2 cellular contexts compared by ENCODE assay signal in the genomic region with DNA sequence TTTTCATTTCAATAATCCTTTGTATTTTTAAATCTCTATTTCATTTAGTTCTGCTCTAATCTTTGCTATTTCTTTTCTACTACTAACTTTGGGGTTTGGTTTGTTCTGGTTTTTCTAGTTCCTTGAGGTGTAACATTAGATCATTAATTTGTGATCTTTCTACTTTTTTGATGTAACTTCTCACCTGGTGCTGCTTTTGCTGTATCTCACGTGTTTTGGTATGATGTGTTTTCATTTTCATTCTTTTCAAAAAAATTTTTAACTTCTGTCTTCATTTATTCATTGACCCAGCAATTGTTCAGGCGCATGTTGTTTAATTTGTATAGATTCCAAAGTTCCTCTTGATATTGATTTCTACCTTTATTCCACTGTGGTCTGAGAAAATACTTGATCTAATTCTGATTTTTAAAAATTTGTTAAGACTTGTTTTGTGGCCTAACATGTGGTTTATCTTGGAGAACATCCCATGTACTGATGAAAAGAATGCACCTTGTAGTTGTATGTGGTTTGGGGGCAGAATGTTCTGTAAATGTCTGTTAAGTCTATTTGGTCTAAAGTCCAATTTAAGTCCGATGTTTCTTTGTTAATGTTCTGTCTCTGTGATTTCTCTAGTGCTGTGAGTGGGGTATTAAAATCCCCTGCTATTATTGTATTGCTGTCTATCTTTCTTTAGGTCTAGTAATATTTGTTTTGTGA.
TF ChIP-seq lines count a peak whose summit lies in the region.

No MANE protein-coding gene starts in this region.

TF ChIP-seq in liver, 16 proteins besides CTCF, POLR2A, EP300 and RAD21:
- TF ChIP-seq HNF4A (conservative IDR thresholded peaks at IDR 0.05) = peak; percentile 73 to 88
- TF ChIP-seq, protein P1, sequence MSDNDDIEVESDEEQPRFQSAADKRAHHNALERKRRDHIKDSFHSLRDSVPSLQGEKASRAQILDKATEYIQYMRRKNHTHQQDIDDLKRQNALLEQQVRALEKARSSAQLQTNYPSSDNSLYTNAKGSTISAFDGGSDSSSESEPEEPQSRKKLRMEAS (IDR thresholded peaks at IDR 0.05) = no peak
- peak; percentile 83 for TF ChIP-seq SP1 (IDR thresholded peaks at IDR 0.05)
- TF ChIP-seq FOXA2 (IDR thresholded peaks at IDR 0.05) = no peak
- TF ChIP-seq, protein P2, sequence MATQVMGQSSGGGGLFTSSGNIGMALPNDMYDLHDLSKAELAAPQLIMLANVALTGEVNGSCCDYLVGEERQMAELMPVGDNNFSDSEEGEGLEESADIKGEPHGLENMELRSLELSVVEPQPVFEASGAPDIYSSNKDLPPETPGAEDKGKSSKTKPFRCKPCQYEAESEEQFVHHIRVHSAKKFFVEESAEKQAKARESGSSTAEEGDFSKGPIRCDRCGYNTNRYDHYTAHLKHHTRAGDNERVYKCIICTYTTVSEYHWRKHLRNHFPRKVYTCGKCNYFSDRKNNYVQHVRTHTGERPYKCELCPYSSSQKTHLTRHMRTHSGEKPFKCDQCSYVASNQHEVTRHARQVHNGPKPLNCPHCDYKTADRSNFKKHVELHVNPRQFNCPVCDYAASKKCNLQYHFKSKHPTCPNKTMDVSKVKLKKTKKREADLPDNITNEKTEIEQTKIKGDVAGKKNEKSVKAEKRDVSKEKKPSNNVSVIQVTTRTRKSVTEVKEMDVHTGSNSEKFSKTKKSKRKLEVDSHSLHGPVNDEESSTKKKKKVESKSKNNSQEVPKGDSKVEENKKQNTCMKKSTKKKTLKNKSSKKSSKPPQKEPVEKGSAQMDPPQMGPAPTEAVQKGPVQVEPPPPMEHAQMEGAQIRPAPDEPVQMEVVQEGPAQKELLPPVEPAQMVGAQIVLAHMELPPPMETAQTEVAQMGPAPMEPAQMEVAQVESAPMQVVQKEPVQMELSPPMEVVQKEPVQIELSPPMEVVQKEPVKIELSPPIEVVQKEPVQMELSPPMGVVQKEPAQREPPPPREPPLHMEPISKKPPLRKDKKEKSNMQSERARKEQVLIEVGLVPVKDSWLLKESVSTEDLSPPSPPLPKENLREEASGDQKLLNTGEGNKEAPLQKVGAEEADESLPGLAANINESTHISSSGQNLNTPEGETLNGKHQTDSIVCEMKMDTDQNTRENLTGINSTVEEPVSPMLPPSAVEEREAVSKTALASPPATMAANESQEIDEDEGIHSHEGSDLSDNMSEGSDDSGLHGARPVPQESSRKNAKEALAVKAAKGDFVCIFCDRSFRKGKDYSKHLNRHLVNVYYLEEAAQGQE (IDR thresholded peaks at IDR 0.05) = no peak
- no peak for TF ChIP-seq RXRA (IDR thresholded peaks at IDR 0.05)
- TF ChIP-seq NR2F2 (IDR thresholded peaks at IDR 0.05) = no peak
- TF ChIP-seq YY1 (IDR thresholded peaks at IDR 0.05) = no peak
- TF ChIP-seq, protein P3, sequence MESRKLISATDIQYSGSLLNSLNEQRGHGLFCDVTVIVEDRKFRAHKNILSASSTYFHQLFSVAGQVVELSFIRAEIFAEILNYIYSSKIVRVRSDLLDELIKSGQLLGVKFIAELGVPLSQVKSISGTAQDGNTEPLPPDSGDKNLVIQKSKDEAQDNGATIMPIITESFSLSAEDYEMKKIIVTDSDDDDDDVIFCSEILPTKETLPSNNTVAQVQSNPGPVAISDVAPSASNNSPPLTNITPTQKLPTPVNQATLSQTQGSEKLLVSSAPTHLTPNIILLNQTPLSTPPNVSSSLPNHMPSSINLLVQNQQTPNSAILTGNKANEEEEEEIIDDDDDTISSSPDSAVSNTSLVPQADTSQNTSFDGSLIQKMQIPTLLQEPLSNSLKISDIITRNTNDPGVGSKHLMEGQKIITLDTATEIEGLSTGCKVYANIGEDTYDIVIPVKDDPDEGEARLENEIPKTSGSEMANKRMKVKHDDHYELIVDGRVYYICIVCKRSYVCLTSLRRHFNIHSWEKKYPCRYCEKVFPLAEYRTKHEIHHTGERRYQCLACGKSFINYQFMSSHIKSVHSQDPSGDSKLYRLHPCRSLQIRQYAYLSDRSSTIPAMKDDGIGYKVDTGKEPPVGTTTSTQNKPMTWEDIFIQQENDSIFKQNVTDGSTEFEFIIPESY (IDR thresholded peaks at IDR 0.05) = no peak
- TF ChIP-seq HNF4G (IDR thresholded peaks at IDR 0.05) = peak; percentile 73
- TF ChIP-seq EGR1 (IDR thresholded peaks at IDR 0.05; ENCODE audit: low read depth in 2 of 2) = no peak
- TF ChIP-seq, protein P4, sequence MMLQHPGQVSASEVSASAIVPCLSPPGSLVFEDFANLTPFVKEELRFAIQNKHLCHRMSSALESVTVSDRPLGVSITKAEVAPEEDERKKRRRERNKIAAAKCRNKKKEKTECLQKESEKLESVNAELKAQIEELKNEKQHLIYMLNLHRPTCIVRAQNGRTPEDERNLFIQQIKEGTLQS (IDR thresholded peaks at IDR 0.05) = no peak
- no peak for TF ChIP-seq GABPA (IDR thresholded peaks at IDR 0.05 in 1 of 2, conservative IDR thresholded peaks at IDR 0.05 in 1 of 2)
- no peak for TF ChIP-seq FOXA1 (IDR thresholded peaks at IDR 0.05)
- TF ChIP-seq TAF1 (conservative IDR thresholded peaks at IDR 0.05) = no peak
- TF ChIP-seq JUND (IDR thresholded peaks at IDR 0.05) = peak in 1 of 2 donors; percentile 19

TF ChIP-seq in HepG2, 621 proteins besides CTCF, POLR2A, EP300 and RAD21:
- TF ChIP-seq HNRNPLL (IDR thresholded peaks at IDR 0.05; ENCODE audit: low read depth, low read length, poor library complexity, severe bottlenecking) (no peak), FOXA3 (CRISPR knock-in tag; IDR thresholded peaks at IDR 0.05) (no peak), ERF (CRISPR knock-in tag; IDR thresholded peaks at IDR 0.05) (no peak), SUZ12 (IDR thresholded peaks at IDR 0.05; ENCODE audit: low read depth, low read length) (no peak), KAT2B (IDR thresholded peaks at IDR 0.05; ENCODE audit: borderline replicate concordance, low read depth, low read length) (no peak), NFIC (IDR thresholded peaks at IDR 0.05; ENCODE audit: low read length) (no peak), JARID2 (CRISPR knock-in tag; IDR thresholded peaks at IDR 0.05; ENCODE audit: insufficient replicate concordance) (no peak), ZSCAN9 (CRISPR knock-in tag; IDR thresholded peaks at IDR 0.05; ENCODE audit: borderline replicate concordance) (no peak), MED8 (CRISPR knock-in tag; IDR thresholded peaks at IDR 0.05; ENCODE audit: insufficient replicate concordance) (no peak), ZSCAN29 (CRISPR knock-in tag; conservative IDR thresholded peaks at IDR 0.05) (no peak), REPIN1 (CRISPR knock-in tag; IDR thresholded peaks at IDR 0.05; ENCODE audit: borderline replicate concordance, low read depth) (no peak), ZNF20 (CRISPR knock-in tag; IDR thresholded peaks at IDR 0.05) (no peak)
- TF ChIP-seq, protein P5, sequence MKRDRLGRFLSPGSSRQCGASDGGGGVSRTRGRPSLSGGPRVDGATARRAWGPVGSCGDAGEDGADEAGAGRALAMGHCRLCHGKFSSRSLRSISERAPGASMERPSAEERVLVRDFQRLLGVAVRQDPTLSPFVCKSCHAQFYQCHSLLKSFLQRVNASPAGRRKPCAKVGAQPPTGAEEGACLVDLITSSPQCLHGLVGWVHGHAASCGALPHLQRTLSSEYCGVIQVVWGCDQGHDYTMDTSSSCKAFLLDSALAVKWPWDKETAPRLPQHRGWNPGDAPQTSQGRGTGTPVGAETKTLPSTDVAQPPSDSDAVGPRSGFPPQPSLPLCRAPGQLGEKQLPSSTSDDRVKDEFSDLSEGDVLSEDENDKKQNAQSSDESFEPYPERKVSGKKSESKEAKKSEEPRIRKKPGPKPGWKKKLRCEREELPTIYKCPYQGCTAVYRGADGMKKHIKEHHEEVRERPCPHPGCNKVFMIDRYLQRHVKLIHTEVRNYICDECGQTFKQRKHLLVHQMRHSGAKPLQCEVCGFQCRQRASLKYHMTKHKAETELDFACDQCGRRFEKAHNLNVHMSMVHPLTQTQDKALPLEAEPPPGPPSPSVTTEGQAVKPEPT (CRISPR knock-in tag; IDR thresholded peaks at IDR 0.05; ENCODE audit: low read depth) = no peak
